ENCODE assay signal across 7 cellular contexts in genomic region chr12:38351182-38351527, GRCh38. TPM values are rescaled to one million over a fixed set of nuclear protein-coding genes. Genes with fewer than 3 reads are reported as not detected.
A peak's percentile ranks its signal among the peaks of the same experiment; 100 is the strongest.
DNase-seq lines count a peak whose midpoint lies in the region; ATAC-seq lines count a peak whose summit lies in the region.
"Not testable (repeated sequence)": the region's sequence is repeated elsewhere in the genome, so short reads cannot be mapped to it uniquely, and the experiment has no call there.

No MANE protein-coding gene starts in this region.

- not testable (repeated sequence) for H3K27me3 Mint-ChIP-seq in CD4-positive, CD25-positive, alpha-beta regulatory T cell; activated T-cell treated with anti-CD3 and anti-CD28 coated beads, Interleukin-2, amount 50 U/mL, for 72 hours (ENCODE audit: low read depth)

- not testable (repeated sequence) for H3K27ac ChIP-seq in CD4-positive, CD25-positive, alpha-beta regulatory T cell (ENCODE audit: insufficient read depth, low read length, poor library complexity, severe bottlenecking); mesenchymal stem cell (ENCODE audit: low read length, poor library complexity, severe bottlenecking)
- H3K27ac ChIP-seq in KOPT-K1 (ENCODE audit: low read depth, low read length, poor library complexity, severe bottlenecking): peak overlapping the region; percentile 34

- DNase-seq in CD4-positive, CD25-positive, alpha-beta regulatory T cell; activated T-cell treated with anti-CD3 and anti-CD28 coated beads, Interleukin-2, amount 50 U/mL, for 72 hours; mesenchymal stem cell: not testable (repeated sequence)

- H4K8ac ChIP-seq in mesenchymal stem cell (ENCODE audit: low read length): not testable (repeated sequence)

- H3K4me2 ChIP-seq in mesenchymal stem cell (ENCODE audit: low read length, poor library complexity, severe bottlenecking): not testable (repeated sequence)

- not testable (repeated sequence) for H3K27me3 ChIP-seq in CD4-positive, CD25-positive, alpha-beta regulatory T cell (ENCODE audit: control insufficient read depth, insufficient read depth, low read length); mesenchymal stem cell (ENCODE audit: control insufficient read depth in 1 of 2, insufficient read depth in 1 of 2, low read length in 2 of 2)

- H3K23ac ChIP-seq in mesenchymal stem cell (ENCODE audit: low read length in 2 of 2): not testable (repeated sequence)

- not testable (repeated sequence) for H2BK12ac ChIP-seq in mesenchymal stem cell (ENCODE audit: low read length in 2 of 2)

- not testable (repeated sequence) for H3K9me3 Mint-ChIP-seq in CD4-positive, CD25-positive, alpha-beta regulatory T cell; activated T-cell treated with anti-CD3 and anti-CD28 coated beads, Interleukin-2, amount 50 U/mL, for 72 hours

- not testable (repeated sequence) for H3K36me3 Mint-ChIP-seq in CD4-positive, CD25-positive, alpha-beta regulatory T cell; activated T-cell treated with anti-CD3 and anti-CD28 coated beads, Interleukin-2, amount 50 U/mL, for 72 hours (ENCODE audit: insufficient read depth in 2 of 2)

- not testable (repeated sequence) for H2BK15ac ChIP-seq in mesenchymal stem cell (ENCODE audit: low read depth, poor library complexity, severe bottlenecking)

- H3K14ac ChIP-seq in mesenchymal stem cell (ENCODE audit: low read length in 2 of 2): not testable (repeated sequence)

- not testable (repeated sequence) for H3K18ac ChIP-seq in mesenchymal stem cell (ENCODE audit: low read depth in 1 of 2, low read length in 2 of 2)

- not testable (repeated sequence) for H3K9me3 ChIP-seq in CD4-positive, CD25-positive, alpha-beta regulatory T cell (ENCODE audit: control insufficient read depth in 2 of 2, low read length in 2 of 2); KOPT-K1 (ENCODE audit: insufficient read depth, low read length, poor library complexity, severe bottlenecking); mesenchymal stem cell (ENCODE audit: control insufficient read depth, low read length)

- not testable (repeated sequence) for H2BK120ac ChIP-seq in mesenchymal stem cell (ENCODE audit: low read depth, low read length)

- H3K9ac ChIP-seq in mesenchymal stem cell (ENCODE audit: low read length): peak overlapping the region; percentile 60

- H3K79me1 ChIP-seq in mesenchymal stem cell (replicated peaks; ENCODE audit: low read length, poor library complexity, severe bottlenecking): not testable (repeated sequence)

- H2AK5ac ChIP-seq in mesenchymal stem cell (ENCODE audit: low read length, severe bottlenecking): not testable (repeated sequence)

- H3K4ac ChIP-seq in mesenchymal stem cell (ENCODE audit: low read depth in 1 of 2, low read length in 2 of 2): not testable (repeated sequence)

- peak overlapping the region; percentile 2 for H3K4me3 ChIP-seq in CD4-positive, CD25-positive, alpha-beta regulatory T cell (ENCODE audit: low read depth, low read length)
- H3K4me3 ChIP-seq in mesenchymal stem cell (ENCODE audit: insufficient read depth in 1 of 2, low read depth in 1 of 2, low read length in 2 of 2): peak overlapping the region in 1 of 2 experiments; percentile 48

- no CpG with 5 or more reads among the region's 1 CpG for WGBS in mesenchymal stem cell

- not testable (repeated sequence) for H3K36me3 ChIP-seq in CD4-positive, CD25-positive, alpha-beta regulatory T cell (ENCODE audit: control insufficient read depth, insufficient read depth, low read length); KOPT-K1 (ENCODE audit: insufficient read depth, low read length); mesenchymal stem cell (ENCODE audit: control insufficient read depth in 1 of 2, insufficient read depth in 2 of 2, low read depth in 1 of 2, low read length in 2 of 2)

- not testable (repeated sequence) for H2BK5ac ChIP-seq in mesenchymal stem cell (ENCODE audit: low read depth, low read length, poor library complexity, severe bottlenecking)

- H3K4me1 ChIP-seq in CD4-positive, CD25-positive, alpha-beta regulatory T cell (ENCODE audit: control insufficient read depth, insufficient read depth, low read length, poor library complexity, severe bottlenecking); mesenchymal stem cell (ENCODE audit: control insufficient read depth, insufficient read depth, low read depth, low read length): not testable (repeated sequence)

- not testable (repeated sequence) for H4K91ac ChIP-seq in mesenchymal stem cell (ENCODE audit: low read length)

- not testable (repeated sequence) for ATAC-seq in CD4-positive, CD25-positive, alpha-beta regulatory T cell (ENCODE audit: low read depth in 2 of 2); activated T-cell treated with anti-CD3 and anti-CD28 coated beads, Interleukin-2, amount 50 U/mL, for 72 hours (replicated peaks in 1 of 2)
- ATAC-seq in GM19372 (IDR thresholded peaks at IDR 0.05; ENCODE audit: low read depth, unreplicated experiment) (peak; percentile 6), GM21576 (IDR thresholded peaks at IDR 0.05; ENCODE audit: unreplicated experiment) (peak; percentile 2), HG03135 (IDR thresholded peaks at IDR 0.05; ENCODE audit: unreplicated experiment) (peak; percentile 5)

- H3K4me3 Mint-ChIP-seq in CD4-positive, CD25-positive, alpha-beta regulatory T cell: not testable (repeated sequence)
- H3K4me3 Mint-ChIP-seq in activated T-cell treated with anti-CD3 and anti-CD28 coated beads, Interleukin-2, amount 50 U/mL, for 72 hours: peak overlapping the region in 1 of 2 donors; percentile 47

- H2AFZ ChIP-seq in mesenchymal stem cell (ENCODE audit: low read depth, low read length): not testable (repeated sequence)

- not testable (repeated sequence) for H3K4me1 Mint-ChIP-seq in CD4-positive, CD25-positive, alpha-beta regulatory T cell; activated T-cell treated with anti-CD3 and anti-CD28 coated beads, Interleukin-2, amount 50 U/mL, for 72 hours (ENCODE audit: low read depth)

- H3K27ac Mint-ChIP-seq in CD4-positive, CD25-positive, alpha-beta regulatory T cell: not testable (repeated sequence)
- H3K27ac Mint-ChIP-seq in activated T-cell treated with anti-CD3 and anti-CD28 coated beads, Interleukin-2, amount 50 U/mL, for 72 hours: peak overlapping the region; percentile 78

RNA-seq across cellular contexts. Expression of gene ALG10B, which starts 34.6 kb away (rescaled TPM):
- 5.3 TPM for total RNA-seq in CD4-positive, CD25-positive, alpha-beta regulatory T cell
- polyA plus RNA-seq in CD4-positive, CD25-positive, alpha-beta regulatory T cell: 1 to 10 TPM in 3 of 4 donors, under 1 TPM in 1; 0.95 to 3.2 (median 1.3) TPM
- 10 to 100 TPM; 14.7 to 16.3 TPM for total RNA-seq in activated T-cell treated with anti-CD3 and anti-CD28 coated beads, Interleukin-2, amount 50 U/mL, for 72 hours
- 2.1 TPM for polyA plus RNA-seq in mesenchymal stem cell (2013, experiment 1 of 2)
- 1.6 TPM for polyA plus RNA-seq in mesenchymal stem cell (2013, experiment 2 of 2)
